Comparison of ENCODE assay signal across 2 cellular contexts in the genomic region with DNA sequence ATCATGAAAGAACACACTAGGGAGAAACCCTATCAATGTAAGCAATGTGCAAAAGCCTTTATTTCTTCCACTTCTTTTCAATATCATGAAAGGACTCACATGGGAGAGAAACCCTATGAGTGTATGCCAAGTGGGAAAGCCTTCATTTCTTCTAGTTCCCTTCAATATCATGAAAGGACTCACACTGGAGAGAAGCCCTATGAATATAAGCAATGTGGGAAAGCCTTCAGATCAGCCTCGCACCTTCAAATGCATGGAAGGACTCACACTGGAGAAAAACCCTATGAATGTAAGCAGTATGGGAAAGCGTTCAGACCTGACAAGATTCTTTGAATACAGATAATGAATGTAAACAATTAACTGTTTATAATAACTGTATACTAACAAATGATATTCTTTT.
TF ChIP-seq lines count a peak whose summit lies in the region.

No MANE protein-coding gene starts in this region.

TF ChIP-seq in HEK293, 187 proteins besides CTCF, POLR2A, EP300 and RAD21:
- no peak for TF ChIP-seq ZNF366 (tag by site-specific recombination; conservative IDR thresholded peaks at IDR 0.05)
- TF ChIP-seq SETDB1 (IDR thresholded peaks at IDR 0.05; ENCODE audit: insufficient read length, low read length), result peak; percentile 64
- TF ChIP-seq ZNF274 (IDR thresholded peaks at IDR 0.05; ENCODE audit: low read length), result no peak
- TF ChIP-seq ZNF274 (tag by site-specific recombination; IDR thresholded peaks at IDR 0.05; ENCODE audit: borderline replicate concordance), result peak; percentile 73; the same call in 1 of the 2 replicates
- TF ChIP-seq, protein P1, sequence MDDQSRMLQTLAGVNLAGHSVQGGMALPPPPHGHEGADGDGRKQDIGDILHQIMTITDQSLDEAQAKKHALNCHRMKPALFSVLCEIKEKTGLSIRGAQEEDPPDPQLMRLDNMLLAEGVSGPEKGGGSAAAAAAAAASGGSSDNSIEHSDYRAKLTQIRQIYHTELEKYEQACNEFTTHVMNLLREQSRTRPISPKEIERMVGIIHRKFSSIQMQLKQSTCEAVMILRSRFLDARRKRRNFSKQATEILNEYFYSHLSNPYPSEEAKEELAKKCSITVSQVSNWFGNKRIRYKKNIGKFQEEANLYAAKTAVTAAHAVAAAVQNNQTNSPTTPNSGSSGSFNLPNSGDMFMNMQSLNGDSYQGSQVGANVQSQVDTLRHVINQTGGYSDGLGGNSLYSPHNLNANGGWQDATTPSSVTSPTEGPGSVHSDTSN (CRISPR knock-in tag; IDR thresholded peaks at IDR 0.05), result no peak
- no peak for TF ChIP-seq ZNF416 (tag by site-specific recombination; IDR thresholded peaks at IDR 0.05)

TF ChIP-seq in K562, 482 proteins besides CTCF, POLR2A, EP300 and RAD21 (continues in another document):
- TF ChIP-seq DIDO1 (tag; IDR thresholded peaks at IDR 0.05; ENCODE audit: low read depth), result no peak
- TF ChIP-seq, protein P2, sequence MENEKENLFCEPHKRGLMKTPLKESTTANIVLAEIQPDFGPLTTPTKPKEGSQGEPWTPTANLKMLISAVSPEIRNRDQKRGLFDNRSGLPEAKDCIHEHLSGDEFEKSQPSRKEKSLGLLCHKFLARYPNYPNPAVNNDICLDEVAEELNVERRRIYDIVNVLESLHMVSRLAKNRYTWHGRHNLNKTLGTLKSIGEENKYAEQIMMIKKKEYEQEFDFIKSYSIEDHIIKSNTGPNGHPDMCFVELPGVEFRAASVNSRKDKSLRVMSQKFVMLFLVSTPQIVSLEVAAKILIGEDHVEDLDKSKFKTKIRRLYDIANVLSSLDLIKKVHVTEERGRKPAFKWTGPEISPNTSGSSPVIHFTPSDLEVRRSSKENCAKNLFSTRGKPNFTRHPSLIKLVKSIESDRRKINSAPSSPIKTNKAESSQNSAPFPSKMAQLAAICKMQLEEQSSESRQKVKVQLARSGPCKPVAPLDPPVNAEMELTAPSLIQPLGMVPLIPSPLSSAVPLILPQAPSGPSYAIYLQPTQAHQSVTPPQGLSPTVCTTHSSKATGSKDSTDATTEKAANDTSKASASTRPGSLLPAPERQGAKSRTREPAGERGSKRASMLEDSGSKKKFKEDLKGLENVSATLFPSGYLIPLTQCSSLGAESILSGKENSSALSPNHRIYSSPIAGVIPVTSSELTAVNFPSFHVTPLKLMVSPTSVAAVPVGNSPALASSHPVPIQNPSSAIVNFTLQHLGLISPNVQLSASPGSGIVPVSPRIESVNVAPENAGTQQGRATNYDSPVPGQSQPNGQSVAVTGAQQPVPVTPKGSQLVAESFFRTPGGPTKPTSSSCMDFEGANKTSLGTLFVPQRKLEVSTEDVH (IDR thresholded peaks at IDR 0.05; ENCODE audit: low read depth, partially characterized antibody), result no peak
- TF ChIP-seq FUS (optimal IDR thresholded peaks at IDR 0.05; ENCODE audit: low read depth, low read length), result no peak
- TF ChIP-seq, protein P3, sequence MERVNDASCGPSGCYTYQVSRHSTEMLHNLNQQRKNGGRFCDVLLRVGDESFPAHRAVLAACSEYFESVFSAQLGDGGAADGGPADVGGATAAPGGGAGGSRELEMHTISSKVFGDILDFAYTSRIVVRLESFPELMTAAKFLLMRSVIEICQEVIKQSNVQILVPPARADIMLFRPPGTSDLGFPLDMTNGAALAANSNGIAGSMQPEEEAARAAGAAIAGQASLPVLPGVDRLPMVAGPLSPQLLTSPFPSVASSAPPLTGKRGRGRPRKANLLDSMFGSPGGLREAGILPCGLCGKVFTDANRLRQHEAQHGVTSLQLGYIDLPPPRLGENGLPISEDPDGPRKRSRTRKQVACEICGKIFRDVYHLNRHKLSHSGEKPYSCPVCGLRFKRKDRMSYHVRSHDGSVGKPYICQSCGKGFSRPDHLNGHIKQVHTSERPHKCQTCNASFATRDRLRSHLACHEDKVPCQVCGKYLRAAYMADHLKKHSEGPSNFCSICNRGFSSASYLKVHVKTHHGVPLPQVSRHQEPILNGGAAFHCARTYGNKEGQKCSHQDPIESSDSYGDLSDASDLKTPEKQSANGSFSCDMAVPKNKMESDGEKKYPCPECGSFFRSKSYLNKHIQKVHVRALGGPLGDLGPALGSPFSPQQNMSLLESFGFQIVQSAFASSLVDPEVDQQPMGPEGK (CRISPR knock-in tag; IDR thresholded peaks at IDR 0.05; ENCODE audit: borderline replicate concordance), result no peak
- TF ChIP-seq, protein P4, sequence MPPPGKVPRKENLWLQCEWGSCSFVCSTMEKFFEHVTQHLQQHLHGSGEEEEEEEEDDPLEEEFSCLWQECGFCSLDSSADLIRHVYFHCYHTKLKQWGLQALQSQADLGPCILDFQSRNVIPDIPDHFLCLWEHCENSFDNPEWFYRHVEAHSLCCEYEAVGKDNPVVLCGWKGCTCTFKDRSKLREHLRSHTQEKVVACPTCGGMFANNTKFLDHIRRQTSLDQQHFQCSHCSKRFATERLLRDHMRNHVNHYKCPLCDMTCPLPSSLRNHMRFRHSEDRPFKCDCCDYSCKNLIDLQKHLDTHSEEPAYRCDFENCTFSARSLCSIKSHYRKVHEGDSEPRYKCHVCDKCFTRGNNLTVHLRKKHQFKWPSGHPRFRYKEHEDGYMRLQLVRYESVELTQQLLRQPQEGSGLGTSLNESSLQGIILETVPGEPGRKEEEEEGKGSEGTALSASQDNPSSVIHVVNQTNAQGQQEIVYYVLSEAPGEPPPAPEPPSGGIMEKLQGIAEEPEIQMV (tag; conservative IDR thresholded peaks at IDR 0.05; ENCODE audit: low read depth), result no peak
- no peak for TF ChIP-seq ESRRA (IDR thresholded peaks at IDR 0.05; ENCODE audit: borderline replicate concordance, low read depth)
- TF ChIP-seq, protein P5, sequence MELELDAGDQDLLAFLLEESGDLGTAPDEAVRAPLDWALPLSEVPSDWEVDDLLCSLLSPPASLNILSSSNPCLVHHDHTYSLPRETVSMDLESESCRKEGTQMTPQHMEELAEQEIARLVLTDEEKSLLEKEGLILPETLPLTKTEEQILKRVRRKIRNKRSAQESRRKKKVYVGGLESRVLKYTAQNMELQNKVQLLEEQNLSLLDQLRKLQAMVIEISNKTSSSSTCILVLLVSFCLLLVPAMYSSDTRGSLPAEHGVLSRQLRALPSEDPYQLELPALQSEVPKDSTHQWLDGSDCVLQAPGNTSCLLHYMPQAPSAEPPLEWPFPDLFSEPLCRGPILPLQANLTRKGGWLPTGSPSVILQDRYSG (tag; conservative IDR thresholded peaks at IDR 0.05; ENCODE audit: low read depth), result no peak
- TF ChIP-seq HNRNPK (IDR thresholded peaks at IDR 0.05; ENCODE audit: low read depth, low read length, poor library complexity, severe bottlenecking), result no peak
- TF ChIP-seq MEF2D (tag; conservative IDR thresholded peaks at IDR 0.05; ENCODE audit: low read depth), result no peak
- TF ChIP-seq KDM5B (IDR thresholded peaks at IDR 0.05; ENCODE audit: insufficient replicate concordance, low read depth, low read length), result no peak
- TF ChIP-seq MAFF (IDR thresholded peaks at IDR 0.05; ENCODE audit: low read length), result no peak
- peak; percentile 80 for TF ChIP-seq TRIM28 (IDR thresholded peaks at IDR 0.05)
- peak; percentile 53; the same call in 1 of the 2 replicates for TF ChIP-seq ZNF274 (IDR thresholded peaks at IDR 0.05; ENCODE audit: borderline replicate concordance, low read depth, low read length)
- TF ChIP-seq SAFB2 (IDR thresholded peaks at IDR 0.05; ENCODE audit: borderline replicate concordance, low read depth, low read length, severe bottlenecking), result no peak
- TF ChIP-seq TRIM24 (IDR thresholded peaks at IDR 0.05), result peak in 1 of 2 experiments; percentile 40; a peak in 1 of 4 replicates
- TF ChIP-seq SMARCB1 (IDR thresholded peaks at IDR 0.05; ENCODE audit: insufficient read length, low read depth), result no peak
- no peak for TF ChIP-seq GTF2E2 (tag; IDR thresholded peaks at IDR 0.05)
- TF ChIP-seq ZNF75A (CRISPR knock-in tag; IDR thresholded peaks at IDR 0.05), result peak; percentile 95
- no peak for TF ChIP-seq NCOA4 (IDR thresholded peaks at IDR 0.05; ENCODE audit: partially characterized antibody)
- TF ChIP-seq ZFP30 (CRISPR knock-in tag; IDR thresholded peaks at IDR 0.05; ENCODE audit: borderline replicate concordance), result no peak
- TF ChIP-seq SRSF9 (IDR thresholded peaks at IDR 0.05; ENCODE audit: borderline replicate concordance, low read depth, low read length), result no peak
- no peak for TF ChIP-seq ETV1 (tag; conservative IDR thresholded peaks at IDR 0.05; ENCODE audit: low read depth)
- TF ChIP-seq, protein P6, sequence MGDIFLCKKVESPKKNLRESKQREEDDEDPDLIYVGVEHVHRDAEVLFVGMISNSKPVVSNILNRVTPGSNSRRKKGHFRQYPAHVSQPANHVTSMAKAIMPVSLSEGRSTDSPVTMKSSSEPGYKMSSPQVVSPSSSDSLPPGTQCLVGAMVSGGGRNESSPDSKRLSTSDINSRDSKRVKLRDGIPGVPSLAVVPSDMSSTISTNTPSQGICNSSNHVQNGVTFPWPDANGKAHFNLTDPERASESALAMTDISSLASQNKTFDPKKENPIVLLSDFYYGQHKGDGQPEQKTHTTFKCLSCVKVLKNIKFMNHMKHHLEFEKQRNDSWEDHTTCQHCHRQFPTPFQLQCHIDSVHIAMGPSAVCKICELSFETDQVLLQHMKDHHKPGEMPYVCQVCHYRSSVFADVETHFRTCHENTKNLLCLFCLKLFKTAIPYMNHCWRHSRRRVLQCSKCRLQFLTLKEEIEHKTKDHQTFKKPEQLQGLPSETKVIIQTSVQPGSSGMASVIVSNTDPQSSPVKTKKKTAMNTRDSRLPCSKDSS (IDR thresholded peaks at IDR 0.05; ENCODE audit: low read depth, partially characterized antibody), result peak; percentile 66
- no peak for TF ChIP-seq ZNF239 (CRISPR knock-in tag; IDR thresholded peaks at IDR 0.05)
- no peak for TF ChIP-seq SMARCA5 (IDR thresholded peaks at IDR 0.05)
- TF ChIP-seq HLTF (IDR thresholded peaks at IDR 0.05), result no peak
- peak; percentile 31 for TF ChIP-seq POLR2B (IDR thresholded peaks at IDR 0.05; ENCODE audit: low read depth, partially characterized antibody)
- TF ChIP-seq RFX1 (IDR thresholded peaks at IDR 0.05), result no peak
- TF ChIP-seq RBM25 (IDR thresholded peaks at IDR 0.05; ENCODE audit: low read depth, low read length, severe bottlenecking), result peak; percentile 55
- TF ChIP-seq, protein P7, sequence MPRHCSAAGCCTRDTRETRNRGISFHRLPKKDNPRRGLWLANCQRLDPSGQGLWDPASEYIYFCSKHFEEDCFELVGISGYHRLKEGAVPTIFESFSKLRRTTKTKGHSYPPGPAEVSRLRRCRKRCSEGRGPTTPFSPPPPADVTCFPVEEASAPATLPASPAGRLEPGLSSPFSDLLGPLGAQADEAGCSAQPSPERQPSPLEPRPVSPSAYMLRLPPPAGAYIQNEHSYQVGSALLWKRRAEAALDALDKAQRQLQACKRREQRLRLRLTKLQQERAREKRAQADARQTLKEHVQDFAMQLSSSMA (CRISPR knock-in tag; IDR thresholded peaks at IDR 0.05), result no peak
- TF ChIP-seq RBM34 (IDR thresholded peaks at IDR 0.05; ENCODE audit: borderline replicate concordance, insufficient read depth, low read length), result no peak
- TF ChIP-seq, protein P8, sequence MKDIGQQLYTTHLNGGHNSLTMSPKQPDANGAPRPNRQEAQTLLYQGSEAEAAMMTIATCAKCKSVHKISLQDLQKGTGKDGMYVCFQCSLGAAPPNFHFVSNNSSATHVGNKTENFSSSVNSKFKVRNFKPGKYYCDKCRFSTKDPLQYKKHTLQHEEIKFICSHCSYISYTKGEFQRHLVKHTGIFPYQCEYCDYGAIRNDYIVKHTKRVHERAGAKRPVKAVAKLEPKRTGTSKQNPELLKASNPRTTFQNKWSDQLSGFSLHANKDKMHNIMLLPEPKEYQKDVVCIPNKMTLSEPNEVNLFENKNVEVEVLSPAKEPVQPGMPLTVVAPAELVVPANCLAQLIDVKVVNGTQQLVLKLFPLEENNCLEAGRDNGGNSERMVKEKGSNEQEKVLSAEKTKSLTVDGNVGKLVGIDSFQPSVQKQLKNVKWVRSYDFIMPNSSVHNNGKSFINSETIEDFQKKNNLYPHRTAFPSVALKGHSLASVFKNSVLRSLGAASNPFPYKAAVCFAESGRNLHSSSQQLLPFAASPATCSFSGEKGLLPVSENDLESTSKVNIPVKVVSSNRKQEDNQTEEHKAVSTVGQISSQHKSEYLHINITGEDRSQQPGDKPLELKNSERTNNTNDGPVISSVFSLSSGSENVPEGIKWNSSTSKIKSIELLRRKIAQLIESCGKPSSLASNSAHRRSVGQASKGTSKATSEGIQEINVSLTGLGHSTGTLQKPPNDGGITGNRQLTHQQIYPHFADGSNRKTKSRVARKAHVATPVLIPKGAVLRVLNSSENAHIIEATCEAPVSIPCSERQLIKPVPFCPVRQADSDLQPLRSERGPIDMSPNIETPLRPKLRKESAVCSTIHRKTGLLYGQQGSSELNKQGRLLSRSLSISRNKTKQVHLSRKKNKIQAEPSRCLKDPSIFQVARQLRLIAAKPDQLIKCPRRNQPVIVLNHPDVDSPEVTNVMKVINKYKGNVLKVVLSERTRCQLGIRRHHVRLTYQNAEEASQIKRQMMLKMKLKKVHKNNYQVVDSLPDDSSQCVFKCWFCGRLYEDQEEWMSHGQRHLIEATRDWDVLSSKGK (CRISPR knock-in tag; IDR thresholded peaks at IDR 0.05), result no peak
- TF ChIP-seq, protein P9, sequence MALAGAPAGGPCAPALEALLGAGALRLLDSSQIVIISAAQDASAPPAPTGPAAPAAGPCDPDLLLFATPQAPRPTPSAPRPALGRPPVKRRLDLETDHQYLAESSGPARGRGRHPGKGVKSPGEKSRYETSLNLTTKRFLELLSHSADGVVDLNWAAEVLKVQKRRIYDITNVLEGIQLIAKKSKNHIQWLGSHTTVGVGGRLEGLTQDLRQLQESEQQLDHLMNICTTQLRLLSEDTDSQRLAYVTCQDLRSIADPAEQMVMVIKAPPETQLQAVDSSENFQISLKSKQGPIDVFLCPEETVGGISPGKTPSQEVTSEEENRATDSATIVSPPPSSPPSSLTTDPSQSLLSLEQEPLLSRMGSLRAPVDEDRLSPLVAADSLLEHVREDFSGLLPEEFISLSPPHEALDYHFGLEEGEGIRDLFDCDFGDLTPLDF (CRISPR knock-in tag; IDR thresholded peaks at IDR 0.05), result no peak
- TF ChIP-seq HIVEP1 (CRISPR knock-in tag; IDR thresholded peaks at IDR 0.05), result no peak
- no peak for TF ChIP-seq ZNF212 (CRISPR knock-in tag; IDR thresholded peaks at IDR 0.05)
- no peak for TF ChIP-seq CHD2 (IDR thresholded peaks at IDR 0.05; ENCODE audit: low read depth, low read length)
- TF ChIP-seq, protein P10, sequence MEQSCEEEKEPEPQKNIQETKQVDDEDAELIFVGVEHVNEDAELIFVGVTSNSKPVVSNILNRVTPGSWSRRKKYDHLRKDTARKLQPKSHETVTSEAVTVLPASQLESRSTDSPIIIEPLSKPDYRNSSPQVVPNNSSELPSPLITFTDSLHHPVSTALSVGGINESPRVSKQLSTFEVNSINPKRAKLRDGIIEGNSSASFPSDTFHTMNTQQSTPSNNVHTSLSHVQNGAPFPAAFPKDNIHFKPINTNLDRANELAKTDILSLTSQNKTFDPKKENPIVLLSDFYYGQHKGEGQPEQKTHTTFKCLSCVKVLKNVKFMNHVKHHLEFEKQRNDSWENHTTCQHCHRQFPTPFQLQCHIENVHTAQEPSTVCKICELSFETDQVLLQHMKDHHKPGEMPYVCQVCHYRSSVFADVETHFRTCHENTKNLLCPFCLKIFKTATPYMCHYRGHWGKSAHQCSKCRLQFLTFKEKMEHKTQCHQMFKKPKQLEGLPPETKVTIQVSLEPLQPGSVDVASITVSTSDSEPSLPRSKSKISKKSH (CRISPR knock-in tag; IDR thresholded peaks at IDR 0.05), result no peak
- TF ChIP-seq, protein P11, sequence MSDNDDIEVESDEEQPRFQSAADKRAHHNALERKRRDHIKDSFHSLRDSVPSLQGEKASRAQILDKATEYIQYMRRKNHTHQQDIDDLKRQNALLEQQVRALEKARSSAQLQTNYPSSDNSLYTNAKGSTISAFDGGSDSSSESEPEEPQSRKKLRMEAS (CRISPR knock-in tag; IDR thresholded peaks at IDR 0.05), result no peak
- no peak for TF ChIP-seq CHD1 (IDR thresholded peaks at IDR 0.05; ENCODE audit: low read length)
- TF ChIP-seq MTA3 (IDR thresholded peaks at IDR 0.05; ENCODE audit: borderline replicate concordance), result no peak
